ENCODE assay signal across 14 cellular contexts in the genomic region with DNA sequence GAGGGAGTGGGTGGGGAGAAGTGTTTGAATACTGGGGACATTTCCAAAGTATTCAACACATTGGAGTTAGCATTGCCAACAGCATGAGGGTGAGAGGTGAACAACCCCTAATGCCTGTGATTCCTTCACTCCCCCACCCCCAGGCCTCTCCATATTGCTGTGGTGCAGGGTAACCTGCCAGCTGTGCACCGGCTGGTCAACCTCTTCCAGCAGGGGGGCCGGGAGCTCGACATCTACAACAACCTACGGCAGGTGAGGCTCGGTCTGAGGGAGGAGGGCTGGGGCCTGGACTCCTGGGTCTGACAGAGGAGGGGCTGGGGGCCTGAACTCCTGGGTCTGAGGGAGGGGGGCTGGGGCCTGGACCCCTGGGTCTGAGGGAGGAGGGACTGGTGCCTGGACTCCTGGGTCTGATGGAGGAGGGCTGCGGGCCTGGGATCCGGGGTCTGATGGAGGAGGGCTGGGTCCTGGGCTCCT. TPM values are rescaled to one million over a fixed set of nuclear protein-coding genes. Genes with fewer than 3 reads are reported as not detected.
DNase-seq lines count a peak whose midpoint lies in the region; ATAC-seq and TF ChIP-seq lines count a peak whose summit lies in the region.
"Had no signal": no experiment of that assay in that cellular context is flagged by ENCODE, and none has a peak within 500 bp of the region (broad histone marks: within the 10 kb centered on the region; RNA-seq: fewer than 3 reads in every experiment).

No MANE protein-coding gene starts in this region.

- H3K9me3 ChIP-seq in CD4-positive, alpha-beta memory T cell (ENCODE audit: control insufficient read depth in 1 of 2, low read length in 2 of 2) = no peaks in the 10 kb centered on the region
- H3K9me3 ChIP-seq in Peyer's patch (no peaks in the 10 kb centered on the region), esophagus squamous epithelium (no peaks in the 10 kb centered on the region), psoas muscle (no peaks in the 10 kb centered on the region)
- H3K9me3 ChIP-seq: ovary had no signal

- no peaks in the 10 kb centered on the region for H3K27me3 ChIP-seq in CD4-positive, alpha-beta memory T cell (ENCODE audit: insufficient read depth, low read length)
- H3K27me3 ChIP-seq in Peyer's patch = no peaks in the 10 kb centered on the region
- no peaks in the 10 kb centered on the region for H3K27me3 ChIP-seq in esophagus squamous epithelium
- H3K27me3 ChIP-seq in psoas muscle (ENCODE audit: insufficient read depth in 3 of 3, low read length in 2 of 3) = no peaks in the 10 kb centered on the region
- H3K27me3 ChIP-seq: ovary had no signal

- no peak for TF ChIP-seq POLR2A in Peyer's patch (IDR thresholded peaks at IDR 0.05)
- TF ChIP-seq POLR2A in esophagus squamous epithelium (IDR thresholded peaks at IDR 0.05) = no peak

- peak overlapping the region; percentile 95 for H3K27ac ChIP-seq in CD4-positive, alpha-beta memory T cell (ENCODE audit: low read depth, low read length)
- H3K27ac ChIP-seq in Peyer's patch (peak overlapping the region; percentile 56 to 95 (median 70)), esophagus squamous epithelium (peak overlapping the region; percentile 90 to 100 (median 95)), psoas muscle (peak overlapping the region; percentile 95)

- H3K36me3 Mint-ChIP-seq in CD4-positive, alpha-beta memory T cell = peaks cover 25 to 54% of the 10 kb centered on the region in 2 donors

- no peak overlapping the region for H3K4me3 ChIP-seq in CD4-positive, alpha-beta memory T cell (ENCODE audit: low read length in 2 of 2)
- H3K4me3 ChIP-seq in Peyer's patch (no peak overlapping the region), esophagus squamous epithelium (no peak overlapping the region), psoas muscle (peak overlapping the region; percentile 97)
- H3K4me3 ChIP-seq: ovary had no signal

- peaks cover 32% of the 10 kb centered on the region for H3K36me3 ChIP-seq in CD4-positive, alpha-beta memory T cell (ENCODE audit: insufficient read depth, low read length)
- H3K36me3 ChIP-seq in Peyer's patch (peaks cover 0 to 68% (median 0%) of the 10 kb centered on the region in 3 donors), esophagus squamous epithelium (peaks cover 41 to 82% (median 52%) of the 10 kb centered on the region in 3 donors), psoas muscle (ENCODE audit: insufficient read depth in 1 of 2, low read depth in 1 of 2) (peaks cover 3 to 71% of the 10 kb centered on the region in 2 donors)
- H3K36me3 ChIP-seq: ovary had no signal

- CTCF ChIA-PET in CD4-positive, alpha-beta memory T cell (lab: Charles Lee; ENCODE audit: partially characterized antibody) = no interaction called here

- H3K27ac Mint-ChIP-seq in CD4-positive, alpha-beta memory T cell = peak overlapping the region; percentile 66 to 98 (median 84)

- POLR2A ChIA-PET in CD4-positive, alpha-beta memory T cell (lab: Charles Lee; ENCODE audit: partially characterized antibody) = interaction anchor here (2.5 kb wide), 1 partner anchor 32 kb away, joined by 6 read pairs; no protein-coding TSS in a partner anchor

- peaks cover 29 to 71% (median 46%) of the 10 kb centered on the region in 4 donors for H3K4me1 Mint-ChIP-seq in CD4-positive, alpha-beta memory T cell

- ATAC-seq in psoas muscle = no peak
- no peak for ATAC-seq in GM21360 (IDR thresholded peaks at IDR 0.05; ENCODE audit: unreplicated experiment)
- ATAC-seq in HG03571 (IDR thresholded peaks at IDR 0.05; ENCODE audit: unreplicated experiment) = no peak
- ATAC-seq: esophagus mucosa had no signal

- 87 to 92% methylated on average over 2 to 4 of the region's 7 CpGs for WGBS in esophagus squamous epithelium, 2 donors
- WGBS in psoas muscle, 3 donors = 73 to 91% (median 81%) methylated on average over 7 of the region's 7 CpGs

- peak in 1 of 5 donors; percentile 16 for DNase-seq in CD4-positive, alpha-beta memory T cell
- no peak for DNase-seq in Peyer's patch
- no peak for DNase-seq in esophagus squamous epithelium (lab: John Stamatoyannopoulos, UW)
- DNase-seq in psoas muscle = no peak
- DNase-seq in RPMI8226 = no peak
- no peak for DNase-seq in NCI-H526 (lab: John Stamatoyannopoulos, UW)
- DNase-seq: activated CD4-positive, CD25-positive, alpha-beta regulatory T cell treated with anti-CD3 and anti-CD28 coated beads, Interleukin-2, amount 50 U/mL, for 72 hours; DMS79; NCI-H345 had no signal

- no peaks in the 10 kb centered on the region for H3K9me3 Mint-ChIP-seq in CD4-positive, alpha-beta memory T cell

- peak overlapping the region in 5 of 8 donors; percentile 5 to 60 (median 20) for H3K4me3 Mint-ChIP-seq in CD4-positive, alpha-beta memory T cell

- TF ChIP-seq CTCF in Peyer's patch (IDR thresholded peaks at IDR 0.05) = no peak
- no peak for TF ChIP-seq CTCF in esophagus squamous epithelium (IDR thresholded peaks at IDR 0.05)
- TF ChIP-seq CTCF in psoas muscle (IDR thresholded peaks at IDR 0.05) = no peak

- H3K4me1 ChIP-seq in CD4-positive, alpha-beta memory T cell (ENCODE audit: insufficient read depth, low read length) = peaks cover 53% of the 10 kb centered on the region
- H3K4me1 ChIP-seq in Peyer's patch (peaks cover 13 to 64% (median 19%) of the 10 kb centered on the region in 4 donors), esophagus squamous epithelium (peaks cover 62 to 96% (median 72%) of the 10 kb centered on the region in 3 donors), psoas muscle (peaks cover 53% of the 10 kb centered on the region)

- no peaks in the 10 kb centered on the region for H3K27me3 Mint-ChIP-seq in CD4-positive, alpha-beta memory T cell

- intact Hi-C loops in CD4-positive, alpha-beta memory T cell (cut with micrococcal nuclease) = no loop called here
- intact Hi-C loops in esophagus squamous epithelium (cut with DNase I) (no loop called here), psoas muscle (cut with DNase I) (no loop called here)

RNA-seq across cellular contexts. Expression of a gene that starts 7.6 kb away (rescaled TPM):
- 10 to 100 TPM; 10.9 to 11.8 TPM for total RNA-seq in CD4-positive, alpha-beta memory T cell
- polyA plus RNA-seq in CD4-positive, alpha-beta memory T cell = 10 to 100 TPM in 1 of 2 donors, 1 to 10 TPM in 1; 3.9 to 15.0 TPM
- total RNA-seq in Peyer's patch = 100 to 1,000 TPM in 3 of 4 donors, 10 to 100 TPM in 1; 45.4 to 136 (median 119) TPM
- total RNA-seq in esophagus squamous epithelium = 10 to 100 TPM; 26.6 to 88.9 (median 51.4) TPM
- 10 to 100 TPM; 13.3 to 36.4 (median 25.3) TPM for total RNA-seq in psoas muscle
- polyA plus RNA-seq in psoas muscle = 10 to 100 TPM in 1 of 3 donors, 1 to 10 TPM in 2; 5.7 to 13.2 (median 7.8) TPM

RNA-seq across cellular contexts. Expression of a gene that starts 21.6 kb away (rescaled TPM):
- total RNA-seq in CD4-positive, alpha-beta memory T cell = not detected
- polyA plus RNA-seq in CD4-positive, alpha-beta memory T cell = not detected
- total RNA-seq in Peyer's patch = 100 to 1,000 TPM in 3 of 4 donors, 10 to 100 TPM in 1; 84.2 to 197 (median 132) TPM
- total RNA-seq in esophagus squamous epithelium = 10 to 100 TPM; 26.9 to 75.7 (median 49.1) TPM
- under 1 TPM in 1 of 4 donors, not detected in 3; 0.34 TPM for total RNA-seq in psoas muscle
- polyA plus RNA-seq in psoas muscle = under 1 TPM in 1 of 3 donors, not detected in 2; 0.08 TPM
- total RNA-seq: SK-MEL-5 had no signal

RNA-seq across cellular contexts. Expression of a gene that starts 52.8 kb away (rescaled TPM):
- not detected for total RNA-seq in CD4-positive, alpha-beta memory T cell
- not detected for polyA plus RNA-seq in CD4-positive, alpha-beta memory T cell
- 10 to 100 TPM; 32.2 to 40.2 (median 37.1) TPM for total RNA-seq in Peyer's patch
- 10 to 100 TPM in 3 of 4 donors, 1 to 10 TPM in 1; 7.2 to 24.8 (median 17.6) TPM for total RNA-seq in esophagus squamous epithelium
- 10 to 100 TPM; 20.0 to 44.9 (median 25.0) TPM for total RNA-seq in psoas muscle
- polyA plus RNA-seq in psoas muscle = 10 to 100 TPM; 12.5 to 15.8 (median 15.7) TPM

RNA-seq across cellular contexts. Expression of a gene that starts 57.2 kb away (rescaled TPM):
- total RNA-seq in CD4-positive, alpha-beta memory T cell = not detected
- polyA plus RNA-seq in CD4-positive, alpha-beta memory T cell = not detected
- total RNA-seq in Peyer's patch (not detected), esophagus squamous epithelium (not detected), psoas muscle (not detected)
- polyA plus RNA-seq in psoas muscle = under 1 TPM in 2 of 3 donors, not detected in 1; 0.03 to 0.08 TPM
- total RNA-seq: esophagus mucosa, ovary, SK-MEL-5 had no signal
- polyA plus RNA-seq: ovary had no signal

Comparison
In these comparisons a context has a peak if more than half of its experiments do, and no peak if none do; other contexts are left out.
1. RNA of a gene that starts 21.6 kb away (total RNA-seq): 84.2 to 197 TPM in Peyer's patch and 26.9 to 75.7 TPM in esophagus squamous epithelium; not detected in CD4-positive, alpha-beta memory T cell and 0.34 TPM in psoas muscle; every median in the first group is over 10 times any median in the second.
2. RNA of a gene that starts 52.8 kb away (total RNA-seq): 32.2 to 40.2 TPM in Peyer's patch, 20.0 to 44.9 TPM in psoas muscle and 7.2 to 24.8 TPM in esophagus squamous epithelium; not detected in CD4-positive, alpha-beta memory T cell; every median in the first group is over 4 times any median in the second.
3. Peak in every context shown above with its lines, with median percentiles within 50 percentile points of each other: H3K27ac ChIP-seq.